ENCODE assay signal across 16 cellular contexts in the genomic region with DNA sequence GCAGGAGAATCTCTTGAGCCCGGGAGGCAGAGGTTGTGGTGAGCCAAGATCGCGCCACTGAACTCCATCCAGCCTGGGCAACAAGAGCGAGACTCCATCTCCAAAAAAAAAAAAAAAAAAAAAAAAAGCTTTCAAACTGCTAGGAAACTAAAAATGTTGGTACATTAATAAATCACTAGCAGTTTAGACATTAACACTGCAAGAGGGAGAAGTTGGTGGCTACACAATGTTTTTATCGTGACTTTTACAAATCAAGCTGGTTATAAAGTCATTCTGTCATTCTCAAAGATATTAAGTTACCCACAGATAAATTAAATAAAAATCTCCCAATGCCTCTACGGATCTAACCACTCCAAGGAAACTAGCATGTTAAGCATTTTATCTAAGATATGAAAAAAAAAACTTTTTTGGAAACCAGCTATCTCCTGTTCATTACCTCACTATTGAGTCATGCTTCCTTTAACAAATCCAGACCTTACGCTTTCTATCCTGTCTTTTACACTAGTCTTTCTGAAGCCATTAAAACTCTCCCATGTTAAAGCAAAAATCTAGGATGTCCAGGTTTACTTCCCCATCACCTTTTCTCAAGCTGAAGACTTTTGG.
DNase-seq lines count a peak whose midpoint lies in the region; ATAC-seq and TF ChIP-seq lines count a peak whose summit lies in the region.
"Had no signal": no experiment of that assay in that cellular context is flagged by ENCODE, and none has a peak within 500 bp of the region (broad histone marks: within the 10 kb centered on the region; RNA-seq: fewer than 3 reads in every experiment).

No MANE protein-coding gene starts in this region.

- H3K4me2 ChIP-seq in IMR-90 (ENCODE audit: low read depth, low read length) (peak overlapping the region; percentile 64; the same call in 1 of the 2 replicates), smooth muscle cell (peak overlapping the region; percentile 55)

- H2BK5ac ChIP-seq in IMR-90 (ENCODE audit: low read depth, low read length, poor library complexity, severe bottlenecking): peak overlapping the region; percentile 77

- H3K27ac ChIP-seq in IMR-90 (ENCODE audit: insufficient read depth, low read length): peak overlapping the region; percentile 78; the same call in 1 of the 2 replicates
- peak overlapping the region; percentile 30 for H3K27ac ChIP-seq in right cardiac atrium (ENCODE audit: low read length)
- H3K27ac ChIP-seq in smooth muscle cell (ENCODE audit: low read depth): peak overlapping the region; percentile 71
- H3K27ac ChIP-seq in gastrocnemius medialis: no peak overlapping the region

- H4K91ac ChIP-seq in IMR-90 (ENCODE audit: insufficient read depth, low read depth, low read length): peak overlapping the region; percentile 90

- ATAC-seq in IMR-90 (ENCODE audit: low read depth) (peak; percentile 65), right cardiac atrium (peak; percentile 76 to 77), GM19035 (IDR thresholded peaks at IDR 0.05; ENCODE audit: unreplicated experiment) (no peak), gastrocnemius medialis (no peak)
- ATAC-seq: activated naive CD4-positive, alpha-beta T cell treated with anti-CD3 and anti-CD28 coated beads, Interleukin-2, amount 50 U/mL, for 72 hours; naive thymus-derived CD4-positive, alpha-beta T cell; stimulated activated naive CD8-positive, alpha-beta T cell treated with anti-CD3 and anti-CD28 coated beads, Interleukin-15, amount 100 ng/mL, for 72 hours had no signal

- POLR2A ChIA-PET in IMR-90 (lab: Charles Lee; ENCODE audit: unreplicated experiment): no interaction called here

- H3K9ac ChIP-seq in IMR-90 (ENCODE audit: low read depth, low read length) (peak overlapping the region; percentile 48; the same call in 1 of the 2 replicates), smooth muscle cell (ENCODE audit: low read depth) (peak overlapping the region; percentile 43)

- peak overlapping the region; percentile 97 for H3K14ac ChIP-seq in IMR-90 (replicated peaks; ENCODE audit: low read depth, low read length)

- H4K8ac ChIP-seq in IMR-90 (ENCODE audit: low read depth in 2 of 2, low read length in 2 of 2): peak overlapping the region; percentile 96

- H3K9me3 ChIP-seq in IMR-90 (ENCODE audit: control insufficient read depth, insufficient read depth, low read length): no peaks in the 10 kb centered on the region
- H3K9me3 ChIP-seq in right cardiac atrium (ENCODE audit: control insufficient read depth, low read length): no peaks in the 10 kb centered on the region
- H3K9me3 ChIP-seq in smooth muscle cell (replicated peaks; ENCODE audit: low read depth): no peaks in the 10 kb centered on the region
- no peaks in the 10 kb centered on the region for H3K9me3 ChIP-seq in gastrocnemius medialis

- H3K56ac ChIP-seq in IMR-90 (ENCODE audit: extremely low read depth, insufficient read depth, low read length): peak overlapping the region; percentile 82

- peaks cover 3% of the 10 kb centered on the region; the same call in 1 of the 2 replicates for H3K4me1 ChIP-seq in IMR-90 (ENCODE audit: control insufficient read depth, insufficient read depth, low read length)
- no peaks in the 10 kb centered on the region for H3K4me1 ChIP-seq in right cardiac atrium (ENCODE audit: control insufficient read depth, insufficient read depth, low read length)
- H3K4me1 ChIP-seq in smooth muscle cell (ENCODE audit: low read depth): no peaks in the 10 kb centered on the region
- no peaks in the 10 kb centered on the region for H3K4me1 ChIP-seq in gastrocnemius medialis

- H3K4me3 ChIP-seq in IMR-90 (ENCODE audit: insufficient read depth, low read depth, low read length) (no peak overlapping the region), choroid plexus epithelial cell (ENCODE audit: low read depth, low read length) (no peak overlapping the region), right cardiac atrium (ENCODE audit: low read length) (no peak overlapping the region), smooth muscle cell (no peak overlapping the region), gastrocnemius medialis (no peak overlapping the region)

- peak overlapping the region; percentile 74 for H2AK5ac ChIP-seq in IMR-90 (ENCODE audit: low read depth, low read length)

- BruUV-seq in IMR-90 (replicated peaks; lab: Mats Ljungman, UMichigan): no TSS peak

- TF ChIP-seq CTCF in IMR-90 (conservative IDR thresholded peaks at IDR 0.05; ENCODE audit: low read depth, low read length) (no peak), choroid plexus epithelial cell (conservative IDR thresholded peaks at IDR 0.05; ENCODE audit: low read depth, low read length) (no peak), smooth muscle cell (IDR thresholded peaks at IDR 0.05; ENCODE audit: borderline replicate concordance, insufficient read depth, poor library complexity, severe bottlenecking) (no peak), gastrocnemius medialis (IDR thresholded peaks at IDR 0.05 in 4 of 5, conservative IDR thresholded peaks at IDR 0.05 in 1 of 5) (no peak)

- no peaks in the 10 kb centered on the region for H3K27me3 ChIP-seq in IMR-90 (ENCODE audit: control insufficient read depth, insufficient read depth, low read length)
- H3K27me3 ChIP-seq in right cardiac atrium (ENCODE audit: control insufficient read depth, insufficient read depth): no peaks in the 10 kb centered on the region
- H3K27me3 ChIP-seq in smooth muscle cell (ENCODE audit: low read depth): no peaks in the 10 kb centered on the region
- H3K27me3 ChIP-seq in gastrocnemius medialis: no peaks in the 10 kb centered on the region

- no peak for TF ChIP-seq RAD21 in IMR-90 (IDR thresholded peaks at IDR 0.05; ENCODE audit: low read length)

- no peaks in the 10 kb centered on the region for H3K79me2 ChIP-seq in smooth muscle cell (ENCODE audit: low read depth)

- DNase-seq in IMR-90 (peak; percentile 83), choroid plexus epithelial cell (ENCODE audit: low read depth) (peak; percentile 56), right cardiac atrium (peak in 1 of 3 donors; percentile 69), smooth muscle cell (lab: John Stamatoyannopoulos, UW; ENCODE audit: unreplicated experiment) (no peak), gastrocnemius medialis (no peak), mucosa of gallbladder (ENCODE audit: low spot score) (no peak)
- DNase-seq: activated B cell treated with CpG ODN at 0.5 μM for 24 hours; GF-D8; kidney; naive thymus-derived CD4-positive, alpha-beta T cell; NCI-H1436 treated with DMSO at 0.1 percent for 48 hours; NCI-H446 treated with DMSO at 0.1 percent for 48 hours; OCI-M1; stimulated activated naive CD8-positive, alpha-beta T cell treated with anti-CD3 and anti-CD28 coated beads, Interleukin-15, amount 100 ng/mL, for 72 hours had no signal

- peaks cover 0 to 19% of the 10 kb centered on the region in 2 experiments; a peak in 2 of 4 replicates for H3K79me1 ChIP-seq in IMR-90 (ENCODE audit: low read depth in 1 of 2, low read length in 2 of 2)

- H3K23ac ChIP-seq in IMR-90 (ENCODE audit: low read depth, low read length): peak overlapping the region; percentile 94

- WGBS in IMR-90 (ENCODE audit: extremely low coverage in 2 of 2, insufficient read length in 1 of 2), 2 experiments: 57% methylated on average over 1 of the region's 7 CpGs; no CpG with 5 or more reads in 1 of the 2 experiments
- 60% methylated on average over 7 of the region's 7 CpGs for WGBS in right cardiac atrium
- WGBS in smooth muscle cell (ENCODE audit: low lambda C conversion rate): 71% methylated on average over 7 of the region's 7 CpGs

- peak overlapping the region; percentile 77 for H2AK9ac ChIP-seq in IMR-90 (replicated peaks; ENCODE audit: low read depth, low read length, poor library complexity)

- H4K5ac ChIP-seq in IMR-90 (ENCODE audit: low read depth, low read length): peak overlapping the region; percentile 83

- in situ Hi-C loops in IMR-90 (cut with MboI; ENCODE audit: low sequenced_read_pairs): no loop called here
- in situ Hi-C loops in gastrocnemius medialis (cut with MboI; ENCODE audit: low sequenced_read_pairs in 4 of 4): no loop called here

- H3F3A ChIP-seq in smooth muscle cell (ENCODE audit: low read depth): peaks cover 4% of the 10 kb centered on the region

- peak overlapping the region; percentile 95 for H2BK20ac ChIP-seq in IMR-90 (ENCODE audit: low read depth, low read length)

- H3K4ac ChIP-seq in IMR-90 (ENCODE audit: low read depth, low read length): peak overlapping the region; percentile 86

- peak overlapping the region; percentile 85 for H2BK120ac ChIP-seq in IMR-90 (ENCODE audit: low read depth, low read length)

- intact Hi-C loops in IMR-90 (cut with micrococcal nuclease) (no loop called here), right cardiac atrium (cut with DNase I) (no loop called here), gastrocnemius medialis (cut with DNase I; ENCODE audit: low total_unique reads) (no loop called here)

- CTCF ChIA-PET in IMR-90 (lab: Yijun Ruan, JAX): interaction anchor here (0.6 to 1.3 kb wide), 2 partner anchors 14 to 212 kb away, joined by 5 read pairs; no protein-coding TSS in a partner anchor

- H2AFZ ChIP-seq in IMR-90 (replicated peaks; ENCODE audit: low read length, poor library complexity) (peak overlapping the region; percentile 75), smooth muscle cell (ENCODE audit: low read depth) (no peak overlapping the region)

- peak overlapping the region; percentile 100 for H2BK15ac ChIP-seq in IMR-90 (ENCODE audit: low read depth, low read length)

- H4K20me1 ChIP-seq in IMR-90 (ENCODE audit: insufficient read depth, low read length): no peaks in the 10 kb centered on the region
- no peaks in the 10 kb centered on the region for H4K20me1 ChIP-seq in smooth muscle cell (ENCODE audit: low read depth)

- peaks cover 15% of the 10 kb centered on the region for H3K9me1 ChIP-seq in IMR-90 (ENCODE audit: insufficient read depth, low read length)

- peaks cover 14% of the 10 kb centered on the region for H3K36me3 ChIP-seq in IMR-90 (ENCODE audit: control insufficient read depth, insufficient read depth, low read length)
- H3K36me3 ChIP-seq in smooth muscle cell (ENCODE audit: low read depth): no peaks in the 10 kb centered on the region
- H3K36me3 ChIP-seq in gastrocnemius medialis: peaks cover 0 to 25% of the 10 kb centered on the region in 2 donors

- dilution Hi-C loops in IMR-90 (cut with HindIII; ENCODE audit: low sequenced_read_pairs, unreplicated experiment): no loop called here

- peak overlapping the region; percentile 81 for H3K18ac ChIP-seq in IMR-90 (ENCODE audit: low read depth, low read length)

- TF ChIP-seq POLR2A in IMR-90 (IDR thresholded peaks at IDR 0.05; ENCODE audit: low read depth, low read length) (no peak), gastrocnemius medialis (IDR thresholded peaks at IDR 0.05) (no peak)

TF ChIP-seq in IMR-90, 13 proteins besides CTCF, POLR2A, EP300 and RAD21 (continues in another document):
- no peak for TF ChIP-seq NFE2L2 (IDR thresholded peaks at IDR 0.05; ENCODE audit: low read depth, low read length)

Comparison
In these comparisons a context has a peak if more than half of its experiments do, and no peak if none do; other contexts are left out.
1. ATAC-seq: peak in IMR-90 (single experiment) and right cardiac atrium (2 of 2); none in GM19035 (single experiment) and gastrocnemius medialis (0 of 2).
2. DNase-seq: peak in IMR-90 (single experiment) and choroid plexus epithelial cell (single experiment); none in smooth muscle cell (single experiment), gastrocnemius medialis (0 of 2) and mucosa of gallbladder (single experiment).
3. H3K27ac ChIP-seq: peak in IMR-90 (single experiment), right cardiac atrium (single experiment) and smooth muscle cell (single experiment); none in gastrocnemius medialis (0 of 4).